Comparison of ENCODE assay signal across 10 cellular contexts in genomic region chr1:13892671-13893325, GRCh38.
DNase-seq lines count a peak whose midpoint lies in the region; ATAC-seq, FAIRE-seq and TF ChIP-seq lines count a peak whose summit lies in the region.
"Had no signal": no experiment of that assay in that cellular context is flagged by ENCODE, and none has a peak within 500 bp of the region (broad histone marks: within the 10 kb centered on the region; RNA-seq: fewer than 3 reads in every experiment).

No MANE protein-coding gene starts in this region.

- intact Hi-C loops in kidney (cut with DNase I) = no loop called here
- intact Hi-C loops in stomach (cut with DNase I; ENCODE audit: low total_unique reads) = no loop called here

- no peak for ATAC-seq in HG02884 (IDR thresholded peaks at IDR 0.05; ENCODE audit: unreplicated experiment)

- peak; percentile 60 for DNase-seq in DMS 273 (lab: John Stamatoyannopoulos, UW; ENCODE audit: unreplicated experiment)
- DNase-seq in DMS 273 treated with DMSO at 0.1 percent for 48 hours (lab: John Stamatoyannopoulos, UW) = no peak
- no peak for DNase-seq in astrocyte of the cerebellum (ENCODE audit: low read depth)
- peak; percentile 76 for DNase-seq in kidney
- no peak for DNase-seq in stomach
- DNase-seq in cerebellar nuclear complex (lab: John Stamatoyannopoulos, UW) = no peak
- DNase-seq in NOMO-1 (lab: John Stamatoyannopoulos, UW; ENCODE audit: unreplicated experiment in 2 of 2) = no peak

- TF ChIP-seq CTCF in astrocyte of the cerebellum (IDR thresholded peaks at IDR 0.05; ENCODE audit: low read depth, low read length, missing control alignments) (no peak), kidney (IDR thresholded peaks at IDR 0.05; ENCODE audit: borderline replicate concordance, extremely low read depth, insufficient read depth) (no peak), stomach (IDR thresholded peaks at IDR 0.05) (no peak)

- H3K9me3 ChIP-seq in kidney (ENCODE audit: control insufficient read depth in 1 of 2, low read length in 2 of 2) (peaks cover 0 to 8% of the 10 kb centered on the region in 2 donors), stomach (peaks cover 0 to 11% (median 4%) of the 10 kb centered on the region in 4 donors)
- H3K9me3 ChIP-seq: pancreas had no signal

- H3K4me1 ChIP-seq in kidney (ENCODE audit: control insufficient read depth in 1 of 2, insufficient read depth in 1 of 2, low read depth in 1 of 2, low read length in 2 of 2) (peaks cover 0 to 2% of the 10 kb centered on the region in 2 donors), stomach (peaks cover 0 to 21% (median 10%) of the 10 kb centered on the region in 4 donors)

- FAIRE-seq in kidney (lab: Jason Lieb, UNC) = no peak
- FAIRE-seq: pancreas had no signal

- H3K36me3 ChIP-seq in kidney (ENCODE audit: control insufficient read depth in 1 of 2, insufficient read depth in 2 of 2, low read length in 2 of 2) = no peaks in the 10 kb centered on the region
- no peaks in the 10 kb centered on the region for H3K36me3 ChIP-seq in stomach
- H3K36me3 ChIP-seq: pancreas had no signal

- H3K27ac ChIP-seq in kidney (ENCODE audit: low read depth in 2 of 2, low read length in 2 of 2) = no peak overlapping the region
- no peak overlapping the region for H3K27ac ChIP-seq in stomach
- H3K27ac ChIP-seq: 22Rv1, pancreas had no signal

- no peak overlapping the region for H3K9ac ChIP-seq in kidney (ENCODE audit: low read length in 2 of 2)

- TF ChIP-seq POLR2A in stomach (IDR thresholded peaks at IDR 0.05) = no peak

- peaks cover 0 to 90% (median 47%) of the 10 kb centered on the region in 3 donors for H3K27me3 ChIP-seq in stomach

- 0 to 2% (median 1%) methylated on average over 2 to 57 of the region's 57 CpGs for WGBS in stomach, 5 donors

- H3K4me3 ChIP-seq in astrocyte of the cerebellum (ENCODE audit: low read depth, low read length) = peak overlapping the region; percentile 19
- peak overlapping the region in 1 of 2 donors; percentile 54 for H3K4me3 ChIP-seq in kidney (ENCODE audit: low read length in 2 of 2)
- peak overlapping the region; percentile 39 to 43 (median 40) for H3K4me3 ChIP-seq in stomach

- in situ Hi-C loops in astrocyte of the cerebellum (cut with HindIII; ENCODE audit: low sequenced_read_pairs) = no loop called here

- TF ChIP-seq EP300 in stomach (IDR thresholded peaks at IDR 0.05) = no peak

Comparison
In these comparisons a context has a peak if more than half of its experiments do, and no peak if none do; other contexts are left out.
1. DNase-seq: peak in DMS 273 (single experiment) and kidney (single experiment); none in DMS 273 treated with DMSO at 0.1 percent for 48 hours (single experiment), astrocyte of the cerebellum (single experiment), stomach (single experiment), cerebellar nuclear complex (0 of 2) and NOMO-1 (0 of 2).